25 cellular contexts compared by ENCODE assay signal in the genomic region with DNA sequence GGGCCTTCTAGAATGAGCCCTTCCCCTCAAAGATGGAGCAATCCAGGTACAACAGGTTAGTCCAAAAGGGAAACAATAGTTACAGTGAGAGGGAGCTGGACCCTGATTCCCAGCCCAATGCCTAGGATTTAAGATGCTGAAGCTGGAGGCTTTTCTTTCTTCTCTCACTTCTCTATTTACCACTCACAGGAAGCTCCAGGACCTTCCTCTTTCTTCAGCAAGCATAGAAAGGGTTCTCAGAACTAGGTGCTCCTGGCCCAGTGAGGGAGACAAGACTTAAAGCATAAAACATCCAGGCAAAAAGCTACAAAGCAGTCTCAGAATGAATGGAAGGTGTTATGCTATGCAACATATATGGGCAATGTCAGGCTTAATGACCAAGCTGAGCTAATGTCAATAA.
"Had no signal": no experiment of that assay in that cellular context is flagged by ENCODE, and none has a peak within 500 bp of the region (broad histone marks: within the 10 kb centered on the region; RNA-seq: fewer than 3 reads in every experiment).

No MANE protein-coding gene starts in this region.

- H3K27ac ChIP-seq: cardiac muscle cell, esophagus muscularis mucosa, gastroesophageal sphincter, heart left ventricle, neutrophil, parathyroid adenoma, sigmoid colon, spleen, thoracic aorta, upper lobe of left lung had no signal

- DNase-seq: activated CD4-positive, alpha-beta T cell treated with anti-CD3 and anti-CD28 coated beads, Interleukin-2, amount 10 ng/mL, durations not matched to agents 24 days and 14 days; activated CD4-positive, CD25-positive, alpha-beta regulatory T cell; activated CD8-positive, alpha-beta T cell treated with anti-CD3 and anti-CD28 coated beads, Interleukin-2, amount 10 ng/mL, durations not matched to agents 7 days and 5 days; activated naive CD4-positive, alpha-beta T cell treated with Interleukin-2 at 50 U/mL for 16 hours; activated naive CD8-positive, alpha-beta T cell treated with anti-CD3 and anti-CD28 coated beads, Interleukin-2, amount 10 ng/mL, durations not matched to agents 7 days and 5 days; activated T-cell treated with anti-CD3 and anti-CD28 coated beads, Interleukin-2, amount 50 U/mL, for 24 hours; amygdala; effector CD8-positive, alpha-beta T cell; heart left ventricle; immature natural killer cell; kidney glomerular epithelial cell; left ventricle myocardium superior; sigmoid colon; spleen; stimulated activated CD4-positive, alpha-beta T cell treated with anti-CD3 and anti-CD28 coated beads, Interleukin-4, amount 100 ng/mL, for 4 hours; T-helper 17 cell; upper lobe of left lung had no signal

- H3K79me2 ChIP-seq: parathyroid adenoma had no signal

- H3K4me1 ChIP-seq: esophagus muscularis mucosa, gastroesophageal sphincter, heart left ventricle, parathyroid adenoma, spleen had no signal

- H3K9ac ChIP-seq: parathyroid adenoma had no signal

- H3K4me3 ChIP-seq: cardiac muscle cell, esophagus muscularis mucosa, gastroesophageal sphincter, heart left ventricle, sigmoid colon, spleen, thoracic aorta, upper lobe of left lung had no signal

- H3K36me3 ChIP-seq: cardiac muscle cell, esophagus muscularis mucosa, gastroesophageal sphincter, heart left ventricle, neutrophil, sigmoid colon, spleen, thoracic aorta, upper lobe of left lung had no signal

- H2AFZ ChIP-seq: parathyroid adenoma had no signal

- H3K9me3 ChIP-seq: esophagus muscularis mucosa, gastroesophageal sphincter, heart left ventricle, neutrophil, sigmoid colon, spleen, thoracic aorta, upper lobe of left lung had no signal

- H3K27me3 ChIP-seq: cardiac muscle cell, esophagus muscularis mucosa, heart left ventricle, neutrophil, sigmoid colon, spleen, upper lobe of left lung had no signal

- ATAC-seq: activated CD8-positive, alpha-beta T cell treated with anti-CD3 and anti-CD28 coated beads, Interleukin-2, amount 10 ng/mL, durations not matched to agents 7 days and 5 days; gastroesophageal sphincter; heart left ventricle; left ventricle myocardium superior; natural killer cell treated with Interleukin-12 subunit alpha and Interleukin-12 subunit beta and Interleukin-15 and Interleukin-18, amount 100 ng/mL, for 72 hours; stimulated activated memory B cell treated with anti-CD40 and anti-IgM and Interleukin-4, amounts not matched to agents 10 μg/mL and 1 μg/mL and 100 μg/mL, for 72 hours; T-helper 17 cell had no signal
